In genomic region chr11:75400110-75400865, GRCh38 we compare ENCODE assay signal across 8 cellular contexts. TPM values are rescaled to one million over a fixed set of nuclear protein-coding genes. Genes with fewer than 3 reads are reported as not detected.
DNase-seq lines count a peak whose midpoint lies in the region; TF ChIP-seq lines count a peak whose summit lies in the region.

No MANE protein-coding gene starts in this region.

- H2BK5ac ChIP-seq in mesendoderm (ENCODE audit: low read length): peak overlapping the region; percentile 18

- peak overlapping the region; percentile 97 for H3K18ac ChIP-seq in mesendoderm (ENCODE audit: low read length)

- peak overlapping the region; percentile 38 for H3K23ac ChIP-seq in mesendoderm (ENCODE audit: low read length)

- peak overlapping the region; percentile 92 for H3K4me2 ChIP-seq in PC-9
- H3K4me2 ChIP-seq in mesendoderm (ENCODE audit: low read length): peak overlapping the region; percentile 83

- H2BK15ac ChIP-seq in mesendoderm (replicated peaks; ENCODE audit: low read depth): no peak overlapping the region

- CTCF ChIA-PET in PC-9 (lab: Charles Lee): interaction anchor here (0.6 to 1.1 kb wide), 3 partner anchors 12 to 142 kb away, joined by 3 to 5 read pairs (median 4); no protein-coding TSS in a partner anchor

- intact Hi-C loops in PC-9 (cut with micrococcal nuclease; ENCODE audit: unreplicated experiment) (no loop called here), uterus (cut with DNase I; ENCODE audit: low total_unique reads) (no loop called here)
- intact Hi-C loops in dendritic cell treated with granulocyte-macrophage colony-stimulating factor and Interleukin-4, amounts not matched to agents 40 ng/mL and 50 ng/mL, for 4 days (cut with micrococcal nuclease): no loop called here

- H3K4me1 ChIP-seq in PC-9 (replicated peaks; ENCODE audit: insufficient read depth) (peaks cover 28% of the 10 kb centered on the region), mesendoderm (ENCODE audit: control insufficient read depth, low read depth, low read length) (peaks cover 12% of the 10 kb centered on the region), uterus (peaks cover 0 to 8% of the 10 kb centered on the region in 2 donors)

- peaks cover 15% of the 10 kb centered on the region for H3K79me1 ChIP-seq in mesendoderm (ENCODE audit: low read length)

- no peak overlapping the region for H4K8ac ChIP-seq in mesendoderm (ENCODE audit: low read depth, low read length)

- POLR2A ChIA-PET in PC-9 (lab: Charles Lee; ENCODE audit: unreplicated experiment): interaction anchor here (0.5 to 1.0 kb wide), 6 partner anchors 11 to 413 kb away, joined by 3 to 10 read pairs (median 4); no protein-coding TSS in a partner anchor

- H3K4ac ChIP-seq in mesendoderm (ENCODE audit: low read depth, low read length): peak overlapping the region; percentile 20

- H3K4me1 Mint-ChIP-seq in dendritic cell treated with granulocyte-macrophage colony-stimulating factor and Interleukin-4, amounts not matched to agents 40 ng/mL and 50 ng/mL, for 4 days (ENCODE audit: low read depth): peaks cover 51% of the 10 kb centered on the region

- H3K36me3 Mint-ChIP-seq in dendritic cell treated with granulocyte-macrophage colony-stimulating factor and Interleukin-4, amounts not matched to agents 40 ng/mL and 50 ng/mL, for 4 days (ENCODE audit: low read depth): peaks cover 60% of the 10 kb centered on the region

- H3K9ac ChIP-seq in mesendoderm (ENCODE audit: low read length): peak overlapping the region; percentile 100

- H4K5ac ChIP-seq in mesendoderm (ENCODE audit: low read length): no peak overlapping the region

- peak overlapping the region; percentile 99 for H3K56ac ChIP-seq in mesendoderm (ENCODE audit: low read length)

- H3K9me3 ChIP-seq in PC-9 (ENCODE audit: insufficient read depth, low read depth) (no peaks in the 10 kb centered on the region), uterus (no peaks in the 10 kb centered on the region)

- peak overlapping the region; percentile 100 for H3K4me3 Mint-ChIP-seq in dendritic cell treated with granulocyte-macrophage colony-stimulating factor and Interleukin-4, amounts not matched to agents 40 ng/mL and 50 ng/mL, for 4 days

- no peaks in the 10 kb centered on the region for H3K27me3 ChIP-seq in PC-9 (ENCODE audit: insufficient read depth, low read depth)
- H3K27me3 ChIP-seq in mesendoderm (ENCODE audit: insufficient read depth, low read length, poor library complexity): no peaks in the 10 kb centered on the region
- H3K27me3 ChIP-seq in uterus: no peaks in the 10 kb centered on the region

- no peak for DNase-seq in GM12865 (ENCODE audit: low read depth)
- DNase-seq in PC-9: peak in 1 of 2 experiments; percentile 37
- no peak for DNase-seq in mesendoderm
- DNase-seq in uterus: no peak
- DNase-seq in cerebellum (ENCODE audit: low spot score): no peak
- DNase-seq in iPS-NIHi7 (ENCODE audit: extremely low spot score): no peak
- no peak for DNase-seq in GOT3 (lab: John Stamatoyannopoulos, UW)

- H2AFZ ChIP-seq in PC-9: no peak overlapping the region

- H3K36me3 ChIP-seq in PC-9 (ENCODE audit: low read depth) (peaks cover 54% of the 10 kb centered on the region), mesendoderm (ENCODE audit: control insufficient read depth, insufficient read depth, low read length) (peaks cover 24% of the 10 kb centered on the region), uterus (no peaks in the 10 kb centered on the region)

- no CpG with 5 or more reads among the region's 13 CpGs for WGBS in mesendoderm (ENCODE audit: extremely low coverage, insufficient coverage, low lambda C conversion rate)

- BruUV-seq in PC-9 (replicated peaks; lab: Mats Ljungman, UMichigan): TSS peak; percentile 46

- H3K27ac Mint-ChIP-seq in dendritic cell treated with granulocyte-macrophage colony-stimulating factor and Interleukin-4, amounts not matched to agents 40 ng/mL and 50 ng/mL, for 4 days: peak overlapping the region; percentile 99

- H3K4me3 ChIP-seq in GM12865 (ENCODE audit: low read depth, low read length) (peak overlapping the region; percentile 98), PC-9 (peak overlapping the region; percentile 95), mesendoderm (ENCODE audit: low read length) (peak overlapping the region; percentile 96), uterus (peak overlapping the region; percentile 56 to 66)

- no peak for TF ChIP-seq POLR2A in uterus (IDR thresholded peaks at IDR 0.05)

- TF ChIP-seq CTCF in GM12865 (IDR thresholded peaks at IDR 0.05; ENCODE audit: insufficient read depth, low read depth, low read length, missing control alignments): no peak
- TF ChIP-seq CTCF in PC-9 (conservative IDR thresholded peaks at IDR 0.05): no peak
- TF ChIP-seq CTCF in uterus (IDR thresholded peaks at IDR 0.05): no peak

- no peak overlapping the region for H2AK5ac ChIP-seq in mesendoderm (ENCODE audit: low read length)

- no peak overlapping the region for H2BK120ac ChIP-seq in mesendoderm (ENCODE audit: low read depth, low read length)

- H3K9me3 Mint-ChIP-seq in dendritic cell treated with granulocyte-macrophage colony-stimulating factor and Interleukin-4, amounts not matched to agents 40 ng/mL and 50 ng/mL, for 4 days: no peaks in the 10 kb centered on the region

- H3K79me2 ChIP-seq in PC-9 (ENCODE audit: low read depth) (peaks cover 60% of the 10 kb centered on the region), mesendoderm (ENCODE audit: control insufficient read depth, insufficient read depth, low read length) (peaks cover 54% of the 10 kb centered on the region)

- H3F3A ChIP-seq in PC-9 (ENCODE audit: insufficient read depth, low read depth): peaks cover 58% of the 10 kb centered on the region

- H3K27ac ChIP-seq in PC-9 (peak overlapping the region; percentile 95), mesendoderm (ENCODE audit: low read depth, low read length) (peak overlapping the region; percentile 55), uterus (peak overlapping the region; percentile 89 to 92)

- no peaks in the 10 kb centered on the region for H3K27me3 Mint-ChIP-seq in dendritic cell treated with granulocyte-macrophage colony-stimulating factor and Interleukin-4, amounts not matched to agents 40 ng/mL and 50 ng/mL, for 4 days

- H3K9me2 ChIP-seq in PC-9 (ENCODE audit: insufficient read depth): no peaks in the 10 kb centered on the region

- peaks cover 52% of the 10 kb centered on the region for H4K20me1 ChIP-seq in PC-9 (ENCODE audit: insufficient read depth)

RNA-seq across cellular contexts. Expression of gene RPS3, which starts 1.0 kb away (rescaled TPM):
- total RNA-seq in PC-9 (2021) (3,914 and 4,011 TPM in 2 replicates), uterus (1,000 to 10,000 TPM; 1,322 to 4,168 (median 2,484) TPM), cerebellum (564 TPM)
- polyA plus RNA-seq in mesendoderm (2013, experiment 1 of 2): 6,635 TPM
- 6,755 TPM for polyA plus RNA-seq in mesendoderm (2013, experiment 2 of 2)

RNA-seq across cellular contexts. Expression of gene KLHL35, which starts 32.7 kb away (rescaled TPM):
- total RNA-seq in PC-9 (2021) (11.1 and 18.9 TPM in 2 replicates), uterus (1 to 10 TPM in 1 of 4 donors, not detected in 3; 2.5 TPM), cerebellum (17.0 TPM)
- polyA plus RNA-seq in mesendoderm (2013, experiment 1 of 2): 0.13 TPM
- 0.22 TPM for polyA plus RNA-seq in mesendoderm (2013, experiment 2 of 2)

RNA-seq across cellular contexts. Expression of gene ARRB1, which starts 48.8 kb away (rescaled TPM):
- total RNA-seq in PC-9 (2021): 31.8 and 43.6 TPM in 2 replicates
- 42.6 TPM for polyA plus RNA-seq in mesendoderm (2013, experiment 1 of 2)
- 43.2 TPM for polyA plus RNA-seq in mesendoderm (2013, experiment 2 of 2)
- 10 to 100 TPM; 23.1 to 61.8 (median 44.8) TPM for total RNA-seq in uterus
- total RNA-seq in cerebellum: 48.4 TPM
